ENCODE assay signal across 16 cellular contexts in the genomic region with DNA sequence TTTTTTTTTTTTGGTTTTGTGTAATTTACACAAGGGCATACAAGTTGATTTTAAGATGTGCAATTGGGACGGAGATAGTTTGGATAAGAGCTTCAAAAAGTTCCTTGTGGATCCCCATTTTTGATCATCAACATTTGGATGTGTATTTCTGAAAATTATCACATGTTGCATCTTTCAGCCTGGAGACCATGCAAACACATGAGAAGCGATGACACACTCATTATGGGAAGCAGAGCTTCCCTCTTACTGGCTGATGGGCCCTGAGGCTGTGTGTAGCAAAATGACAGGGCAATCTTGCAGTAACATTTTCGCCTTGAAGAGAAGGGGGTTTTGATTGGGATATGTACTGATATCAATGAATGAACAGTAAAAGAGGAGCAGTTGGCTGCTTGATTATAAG.
A peak's percentile ranks its signal among the peaks of the same experiment; 100 is the strongest.
DNase-seq lines count a peak whose midpoint lies in the region; ATAC-seq and TF ChIP-seq lines count a peak whose summit lies in the region.
"Had no signal": no experiment of that assay in that cellular context is flagged by ENCODE, and none has a peak within 500 bp of the region (broad histone marks: within the 10 kb centered on the region; RNA-seq: fewer than 3 reads in every experiment).

No MANE protein-coding gene starts in this region.

- intact Hi-C loops in dendritic cell treated with granulocyte-macrophage colony-stimulating factor and Interleukin-4, amounts not matched to agents 40 ng/mL and 50 ng/mL, for 4 days (cut with micrococcal nuclease) = no loop called here

- DNase-seq in EH (ENCODE audit: low read depth) = peak; percentile 48
- peak; percentile 55 for DNase-seq in OCI-M1 (lab: John Stamatoyannopoulos, UW)
- no peak for DNase-seq in GM10266 (ENCODE audit: extremely low spot score)
- DNase-seq: KBM-7; NCI-H1694 treated with DMSO at 0.1 percent for 48 hours; NK-92 treated with Interleukin-12 subunit alpha and Interleukin-12 subunit beta, amount 100 ng/mL, for 24 hours; Right ventricle myocardium superior had no signal

- H3K27me3 Mint-ChIP-seq in dendritic cell treated with granulocyte-macrophage colony-stimulating factor and Interleukin-4, amounts not matched to agents 40 ng/mL and 50 ng/mL, for 4 days = peaks cover 3% of the 10 kb centered on the region

- no peak overlapping the region for H3K4me3 ChIP-seq in neutrophil (ENCODE audit: low read depth in 1 of 2, low read length in 1 of 2)
- H3K4me3 ChIP-seq: A549; BLaER1 treated with 17β-estradiol and CSF1 and Interleukin-3, amounts not matched to agents 10 nM and 100 nM; GM23338; SK-N-MC had no signal

- H3K9me3 ChIP-seq in neutrophil = no peaks in the 10 kb centered on the region
- H3K9me3 ChIP-seq: A549; BLaER1 treated with 17β-estradiol and CSF1 and Interleukin-3, amounts not matched to agents 10 nM and 100 nM had no signal

- H3K27me3 ChIP-seq in neutrophil = no peaks in the 10 kb centered on the region
- H3K27me3 ChIP-seq: BLaER1 treated with 17β-estradiol and CSF1 and Interleukin-3, amounts not matched to agents 10 nM and 100 nM had no signal

- H3K9me3 Mint-ChIP-seq in dendritic cell treated with granulocyte-macrophage colony-stimulating factor and Interleukin-4, amounts not matched to agents 40 ng/mL and 50 ng/mL, for 4 days = no peaks in the 10 kb centered on the region
- H3K9me3 Mint-ChIP-seq: GM23338 had no signal

- H3K36me3 ChIP-seq in neutrophil = no peaks in the 10 kb centered on the region
- H3K36me3 ChIP-seq: BLaER1 treated with 17β-estradiol and CSF1 and Interleukin-3, amounts not matched to agents 10 nM and 100 nM had no signal

- H3K4me1 Mint-ChIP-seq in dendritic cell treated with granulocyte-macrophage colony-stimulating factor and Interleukin-4, amounts not matched to agents 40 ng/mL and 50 ng/mL, for 4 days (ENCODE audit: low read depth) = peaks cover 22% of the 10 kb centered on the region

- TF ChIP-seq CTCF in neutrophil (IDR thresholded peaks at IDR 0.05) (no peak), GM10266 (IDR thresholded peaks at IDR 0.05; ENCODE audit: control insufficient read depth, insufficient read depth, low read depth, missing control alignments) (no peak)

- ATAC-seq in HG03565 (IDR thresholded peaks at IDR 0.05; ENCODE audit: unreplicated experiment) (no peak), GM18520 (IDR thresholded peaks at IDR 0.05; ENCODE audit: unreplicated experiment) (no peak)
- ATAC-seq: A549, GM23338, HCT116 had no signal

- H3K4me1 ChIP-seq in neutrophil (ENCODE audit: control insufficient read depth in 1 of 2, insufficient read depth in 1 of 2, low read depth in 1 of 2, low read length in 1 of 2) = peaks cover 9 to 11% of the 10 kb centered on the region in 2 experiments
- H3K4me1 ChIP-seq: A549 had no signal

- H3K4me3 Mint-ChIP-seq in dendritic cell treated with granulocyte-macrophage colony-stimulating factor and Interleukin-4, amounts not matched to agents 40 ng/mL and 50 ng/mL, for 4 days = no peak overlapping the region
- H3K4me3 Mint-ChIP-seq: GM23338 had no signal

- no peaks in the 10 kb centered on the region for H3K36me3 Mint-ChIP-seq in dendritic cell treated with granulocyte-macrophage colony-stimulating factor and Interleukin-4, amounts not matched to agents 40 ng/mL and 50 ng/mL, for 4 days (ENCODE audit: low read depth)

- peak overlapping the region; percentile 23 for H3K27ac ChIP-seq in neutrophil
- H3K27ac ChIP-seq: A549; BLaER1 treated with 17β-estradiol and CSF1 and Interleukin-3, amounts not matched to agents 10 nM and 100 nM; SK-N-MC had no signal

- H3K27ac Mint-ChIP-seq in dendritic cell treated with granulocyte-macrophage colony-stimulating factor and Interleukin-4, amounts not matched to agents 40 ng/mL and 50 ng/mL, for 4 days = peak overlapping the region; percentile 75
- H3K27ac Mint-ChIP-seq: GM23338 had no signal
